ENCODE assay signal across 17 cellular contexts in the genomic region with DNA sequence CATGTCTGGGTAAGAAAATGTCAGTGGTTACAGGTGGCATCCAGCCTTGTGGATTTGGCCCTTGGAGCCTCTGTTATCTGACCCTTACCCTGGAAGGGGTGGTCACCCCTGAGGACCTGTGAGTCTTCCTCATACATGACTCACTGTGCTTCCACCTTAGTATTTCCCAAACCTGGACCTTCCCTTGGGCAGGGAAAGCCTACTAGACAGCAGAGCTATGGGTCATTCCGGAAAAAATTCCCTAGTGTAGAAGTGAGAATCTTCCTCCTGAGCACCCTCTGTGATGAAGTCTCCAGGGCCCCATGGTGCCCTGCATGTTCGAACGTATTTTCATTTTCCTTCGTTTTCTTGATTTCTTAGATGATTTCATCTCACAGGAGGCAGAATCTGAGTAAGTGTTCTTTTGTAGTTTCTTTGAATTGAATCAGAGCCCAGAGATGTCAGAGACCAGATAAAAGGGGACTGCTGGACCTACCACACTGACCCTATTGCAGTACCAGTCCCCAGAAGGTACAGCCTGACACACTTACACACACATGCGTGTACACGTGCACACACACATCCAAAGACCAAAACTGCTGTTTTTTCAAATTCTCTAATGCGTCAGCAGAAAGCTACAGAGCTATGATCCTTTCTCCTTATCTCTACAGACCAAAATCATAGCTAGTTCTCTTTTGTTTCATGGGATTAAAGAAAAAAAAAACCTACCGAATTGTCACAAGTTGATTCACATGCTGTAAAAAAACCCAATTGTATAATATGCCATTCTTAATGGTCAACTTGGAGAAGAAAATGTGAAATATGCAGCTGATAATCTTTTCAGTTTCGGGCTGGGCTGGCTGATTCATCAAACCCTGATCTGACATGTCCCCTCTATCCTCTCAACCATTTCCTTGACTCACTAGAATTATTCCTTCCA. TPM values are rescaled to one million over a fixed set of nuclear protein-coding genes. Genes with fewer than 3 reads are reported as not detected.
DNase-seq lines count a peak whose midpoint lies in the region; ATAC-seq and TF ChIP-seq lines count a peak whose summit lies in the region.
"Had no signal": no experiment of that assay in that cellular context is flagged by ENCODE, and none has a peak within 500 bp of the region (broad histone marks: within the 10 kb centered on the region; RNA-seq: fewer than 3 reads in every experiment).

No MANE protein-coding gene starts in this region.

- H3K79me2 ChIP-seq in parathyroid adenoma: no peaks in the 10 kb centered on the region

- no peak overlapping the region for H3K9ac ChIP-seq in parathyroid adenoma

- H3K36me3 Mint-ChIP-seq in activated T-helper 1 cell treated with anti-CD3 and anti-CD28 coated beads, Interleukin-12 subunit alpha, Interleukin-12 subunit beta, Interleukin-2, Interleukin-4 antibody, amounts not matched to agents 30 ng/mL and 10 ng/mL and 1 ng/mL, durations not matched to agents 14 hours and 24 hours and 36 hours (ENCODE audit: low read depth): peaks cover 12% of the 10 kb centered on the region

- TF ChIP-seq CTCF in RWPE2 (IDR thresholded peaks at IDR 0.05; ENCODE audit: poor library complexity, severe bottlenecking) (no peak), esophagus squamous epithelium (IDR thresholded peaks at IDR 0.05) (no peak), parathyroid adenoma (IDR thresholded peaks at IDR 0.05) (no peak), tibial nerve (IDR thresholded peaks at IDR 0.05) (no peak)

- H3K27me3 Mint-ChIP-seq in activated T-helper 1 cell treated with anti-CD3 and anti-CD28 coated beads, Interleukin-12 subunit alpha, Interleukin-12 subunit beta, Interleukin-2, Interleukin-4 antibody, amounts not matched to agents 30 ng/mL and 10 ng/mL and 1 ng/mL, durations not matched to agents 14 hours and 24 hours and 36 hours (ENCODE audit: insufficient read depth): peaks cover 2% of the 10 kb centered on the region
- H3K27me3 Mint-ChIP-seq: activated naive CD8-positive, alpha-beta T cell treated with anti-CD3 and anti-CD28 coated beads for 36 hours; stimulated activated naive CD8-positive, alpha-beta T cell treated with anti-CD3 and anti-CD28 coated beads, Interleukin-15, amount 100 ng/mL, for 72 hours had no signal

- no peak for TF ChIP-seq POLR2A in esophagus squamous epithelium (IDR thresholded peaks at IDR 0.05)
- TF ChIP-seq POLR2A in tibial nerve (IDR thresholded peaks at IDR 0.05): no peak

- peak overlapping the region; percentile 42 for H3K4me2 ChIP-seq in parathyroid adenoma (ENCODE audit: low read length)

- intact Hi-C loops in esophagus squamous epithelium (cut with DNase I): no loop called here
- intact Hi-C loops in activated T-helper 1 cell treated with anti-CD3 and anti-CD28 coated beads, Interleukin-12 subunit alpha, Interleukin-12 subunit beta, Interleukin-2, Interleukin-4 antibody, amounts not matched to agents 30 ng/mL and 10 ng/mL and 1 ng/mL, durations not matched to agents 14 hours and 24 hours and 36 hours (cut with micrococcal nuclease): no loop called here

- no peak overlapping the region for H3K4me3 Mint-ChIP-seq in activated T-helper 1 cell treated with anti-CD3 and anti-CD28 coated beads, Interleukin-12 subunit alpha, Interleukin-12 subunit beta, Interleukin-2, Interleukin-4 antibody, amounts not matched to agents 30 ng/mL and 10 ng/mL and 1 ng/mL, durations not matched to agents 14 hours and 24 hours and 36 hours
- H3K4me3 Mint-ChIP-seq: activated naive CD8-positive, alpha-beta T cell treated with anti-CD3 and anti-CD28 coated beads for 36 hours; stimulated activated naive CD8-positive, alpha-beta T cell treated with anti-CD3 and anti-CD28 coated beads, Interleukin-15, amount 100 ng/mL, for 72 hours had no signal

- H3K9me3 Mint-ChIP-seq in activated T-helper 1 cell treated with anti-CD3 and anti-CD28 coated beads, Interleukin-12 subunit alpha, Interleukin-12 subunit beta, Interleukin-2, Interleukin-4 antibody, amounts not matched to agents 30 ng/mL and 10 ng/mL and 1 ng/mL, durations not matched to agents 14 hours and 24 hours and 36 hours: peaks cover 4% of the 10 kb centered on the region

- H3K4me1 ChIP-seq in RWPE2 (ENCODE audit: insufficient read depth, poor library complexity, severe bottlenecking) (peaks cover 20% of the 10 kb centered on the region), esophagus squamous epithelium (peaks cover 7 to 54% (median 23%) of the 10 kb centered on the region in 3 donors), parathyroid adenoma (peaks cover 19% of the 10 kb centered on the region), tibial nerve (peaks cover 0 to 12% (median 0%) of the 10 kb centered on the region in 4 donors)

- H3K4me3 ChIP-seq in RWPE2 (ENCODE audit: severe bottlenecking) (no peak overlapping the region), esophagus squamous epithelium (no peak overlapping the region), parathyroid adenoma (ENCODE audit: low read depth, low read length) (peak overlapping the region; percentile 7), tibial nerve (no peak overlapping the region)
- H3K4me3 ChIP-seq: heart left ventricle had no signal

- H3K27ac ChIP-seq in RWPE2 (ENCODE audit: poor library complexity, severe bottlenecking) (peak overlapping the region; percentile 98), esophagus squamous epithelium (peak overlapping the region in 3 of 4 donors; percentile 30 to 62 (median 51)), parathyroid adenoma (peak overlapping the region; percentile 62), tibial nerve (peak overlapping the region in 1 of 4 donors; percentile 11)
- H3K27ac ChIP-seq: heart left ventricle had no signal

- peak overlapping the region; percentile 54 for H2AFZ ChIP-seq in parathyroid adenoma

- no peaks in the 10 kb centered on the region for H3K36me3 ChIP-seq in RWPE2 (ENCODE audit: low read depth)
- H3K36me3 ChIP-seq in esophagus squamous epithelium: no peaks in the 10 kb centered on the region
- no peaks in the 10 kb centered on the region for H3K36me3 ChIP-seq in parathyroid adenoma (ENCODE audit: control insufficient read depth, insufficient read depth, low read length)
- no peaks in the 10 kb centered on the region for H3K36me3 ChIP-seq in tibial nerve
- H3K36me3 ChIP-seq: heart left ventricle had no signal

- H3K9me3 ChIP-seq in RWPE2 (ENCODE audit: severe bottlenecking) (no peaks in the 10 kb centered on the region), esophagus squamous epithelium (no peaks in the 10 kb centered on the region), parathyroid adenoma (ENCODE audit: control insufficient read depth, low read length) (no peaks in the 10 kb centered on the region), tibial nerve (no peaks in the 10 kb centered on the region)
- H3K9me3 ChIP-seq: heart left ventricle had no signal

- no peak for TF ChIP-seq EP300 in tibial nerve (IDR thresholded peaks at IDR 0.05)

- 28 to 53% methylated on average over 9 of the region's 9 CpGs for WGBS in esophagus squamous epithelium, 2 donors
- whole genome bisulfite sequencing in tibial nerve, 2 donors: 67 to 74% methylated on average over 9 of the region's 9 CpGs

- H3K4me1 Mint-ChIP-seq in activated T-helper 1 cell treated with anti-CD3 and anti-CD28 coated beads, Interleukin-12 subunit alpha, Interleukin-12 subunit beta, Interleukin-2, Interleukin-4 antibody, amounts not matched to agents 30 ng/mL and 10 ng/mL and 1 ng/mL, durations not matched to agents 14 hours and 24 hours and 36 hours (ENCODE audit: low read depth): peaks cover 35% of the 10 kb centered on the region

- DNase-seq in ELR (ENCODE audit: low read depth): peak; percentile 7
- peak; percentile 63 for DNase-seq in RWPE2 (ENCODE audit: low spot score)
- no peak for DNase-seq in esophagus squamous epithelium (lab: John Stamatoyannopoulos, UW)
- DNase-seq in tibial nerve (ENCODE audit: low spot score in 2 of 2): no peak
- DNase-seq in activated T-helper 1 cell treated with anti-CD3 and anti-CD28 coated beads, Interleukin-12 subunit alpha, Interleukin-12 subunit beta, Interleukin-2, Interleukin-4 antibody, amounts not matched to agents 30 ng/mL and 10 ng/mL and 1 ng/mL, durations not matched to agents 14 hours and 24 hours and 36 hours (ENCODE audit: low spot score): no peak
- DNase-seq: activated CD4-positive, alpha-beta T cell treated with anti-CD3 and anti-CD28 coated beads for 4 hours; activated CD8-positive, alpha-beta memory T cell treated with anti-CD3 and anti-CD28 coated beads, Interleukin-2, amount 50 U/mL, for 48 hours; activated naive CD8-positive, alpha-beta T cell treated with anti-CD3 and anti-CD28 coated beads for 36 hours; Calu3; heart left ventricle; NCI-H1417; NCI-H2227 treated with DMSO at 0.1 percent for 48 hours; stimulated activated CD4-positive, alpha-beta T cell treated with anti-CD3 and anti-CD28 coated beads, Interleukin-15, amount 100 ng/mL, for 24 hours; stimulated activated naive CD8-positive, alpha-beta T cell treated with anti-CD3 and anti-CD28 coated beads, Interleukin-15, amount 100 ng/mL, for 72 hours had no signal

- H3K27me3 ChIP-seq in RWPE2 (ENCODE audit: insufficient read depth, poor library complexity, severe bottlenecking) (no peaks in the 10 kb centered on the region), esophagus squamous epithelium (no peaks in the 10 kb centered on the region), parathyroid adenoma (ENCODE audit: control insufficient read depth, insufficient read depth, low read length) (no peaks in the 10 kb centered on the region), tibial nerve (no peaks in the 10 kb centered on the region)
- H3K27me3 ChIP-seq: heart left ventricle had no signal

- ATAC-seq in RWPE2 (ENCODE audit: low read depth): peak; percentile 81
- ATAC-seq in GM21381 (IDR thresholded peaks at IDR 0.05; ENCODE audit: unreplicated experiment): no peak
- no peak for ATAC-seq in HG02852 (IDR thresholded peaks at IDR 0.05; ENCODE audit: unreplicated experiment)
- ATAC-seq: heart left ventricle; stimulated activated naive CD8-positive, alpha-beta T cell treated with anti-CD3 and anti-CD28 coated beads, Interleukin-15, amount 100 ng/mL, for 72 hours had no signal

- no peak overlapping the region for H3K27ac Mint-ChIP-seq in activated T-helper 1 cell treated with anti-CD3 and anti-CD28 coated beads, Interleukin-12 subunit alpha, Interleukin-12 subunit beta, Interleukin-2, Interleukin-4 antibody, amounts not matched to agents 30 ng/mL and 10 ng/mL and 1 ng/mL, durations not matched to agents 14 hours and 24 hours and 36 hours
- H3K27ac Mint-ChIP-seq: activated naive CD8-positive, alpha-beta T cell treated with anti-CD3 and anti-CD28 coated beads for 36 hours had no signal

RNA-seq across cellular contexts. Expression of a gene that starts 50.5 kb away (rescaled TPM):
- 10 to 100 TPM; 20.6 to 26.3 (median 24.7) TPM for total RNA-seq in esophagus squamous epithelium
- total RNA-seq in tibial nerve: 10 to 100 TPM; 13.0 to 21.9 (median 13.8) TPM
- total RNA-seq in activated T-helper 1 cell treated with anti-CD3 and anti-CD28 coated beads, Interleukin-12 subunit alpha, Interleukin-12 subunit beta, Interleukin-2, Interleukin-4 antibody, amounts not matched to agents 30 ng/mL and 10 ng/mL and 1 ng/mL, durations not matched to agents 14 hours and 24 hours and 36 hours: 59.2 and 64.1 TPM in 2 replicates

Comparison
In these comparisons a context has a peak if more than half of its experiments do, and no peak if none do; other contexts are left out.
1. DNase-seq: peak in ELR (single experiment) and RWPE2 (single experiment); none in esophagus squamous epithelium (single experiment), tibial nerve (0 of 2) and activated T-helper 1 cell treated with anti-CD3 and anti-CD28 coated beads, Interleukin-12 subunit alpha, Interleukin-12 subunit beta, Interleukin-2, Interleukin-4 antibody, amounts not matched to agents 30 ng/mL and 10 ng/mL and 1 ng/mL, durations not matched to agents 14 hours and 24 hours and 36 hours (single experiment).